1 cellular context compared by ENCODE assay signal in the genomic region with DNA sequence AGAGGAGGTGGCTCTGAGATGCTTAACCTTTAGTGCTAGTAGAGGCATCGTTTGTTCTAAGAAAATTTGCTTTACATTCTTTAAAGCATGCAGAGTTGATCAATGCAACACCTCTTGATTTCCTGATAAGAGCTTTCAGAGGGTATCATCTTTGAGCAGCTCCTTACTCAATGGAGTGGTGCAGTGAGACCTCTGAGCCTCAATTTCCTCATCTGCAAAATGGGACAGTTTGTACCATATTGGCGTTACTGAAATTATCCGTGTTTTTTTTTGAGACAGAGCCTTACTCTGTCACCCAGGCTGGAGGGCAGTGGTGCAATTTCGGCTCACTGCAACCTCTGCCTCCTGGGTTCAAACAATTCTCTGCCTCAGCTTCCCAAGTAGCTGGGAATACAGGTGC.
TF ChIP-seq lines count a peak whose summit lies in the region.

No MANE protein-coding gene starts in this region.

TF ChIP-seq in endothelial cell of umbilical vein, 7 proteins besides CTCF, POLR2A, EP300 and RAD21 (continued from another document):
- TF ChIP-seq GATA2 (IDR thresholded peaks at IDR 0.05; ENCODE audit: insufficient read depth, insufficient read length, low read depth, low read length), result no peak
- no peak for TF ChIP-seq EZH2 (IDR thresholded peaks at IDR 0.05; ENCODE audit: borderline replicate concordance, low read depth, low read length, severe bottlenecking)
- no peak for TF ChIP-seq MAX (IDR thresholded peaks at IDR 0.05; ENCODE audit: insufficient read depth, insufficient read length)
